Comparison of ENCODE assay signal across 24 cellular contexts in the genomic region with DNA sequence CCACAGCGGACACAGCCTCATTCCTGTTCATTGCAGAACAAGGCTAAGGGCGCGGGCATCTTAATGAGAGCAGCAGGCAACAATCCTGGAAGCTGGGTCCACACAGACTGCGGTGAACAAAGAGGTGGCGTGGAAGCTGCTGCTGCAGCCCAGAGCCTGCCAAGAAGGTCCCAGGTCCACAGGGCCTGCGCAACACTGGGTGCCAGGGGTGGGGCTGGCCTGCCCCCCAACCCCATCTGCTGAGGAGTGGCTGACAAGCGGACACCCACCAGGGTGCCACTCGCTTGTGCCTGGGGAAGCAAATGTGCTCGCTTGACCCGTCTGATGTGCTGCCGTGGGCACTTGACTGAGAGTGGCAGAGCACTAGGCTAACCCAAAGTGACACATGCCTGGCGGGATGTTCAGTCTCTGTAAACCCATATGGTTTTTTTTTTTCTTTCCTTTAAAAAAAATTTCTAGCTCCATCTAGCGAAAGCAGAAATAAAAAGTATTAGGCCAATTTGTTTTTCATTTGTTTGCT.
DNase-seq lines count a peak whose midpoint lies in the region; TF ChIP-seq lines count a peak whose summit lies in the region.
"Had no signal": no experiment of that assay in that cellular context is flagged by ENCODE, and none has a peak within 500 bp of the region (broad histone marks: within the 10 kb centered on the region; RNA-seq: fewer than 3 reads in every experiment).

No MANE protein-coding gene starts in this region.

- intact Hi-C loops in colonic mucosa (cut with DNase I): no loop called here

- DNase-seq in AG08396 (ENCODE audit: low spot score) (peak; percentile 36), GM03348 (ENCODE audit: low spot score) (peak; percentile 59), adipocyte (ENCODE audit: low read depth) (peak; percentile 37), fibroblast of the conjunctiva (ENCODE audit: low read depth) (peak; percentile 6), Kasumi-1 (lab: John Stamatoyannopoulos, UW) (no peak), RWPE1 (ENCODE audit: low spot score) (no peak), colonic mucosa (no peak)
- DNase-seq in stimulated activated CD4-positive, alpha-beta T cell treated with anti-CD3 and anti-CD28 coated beads, Interleukin-4, amount 100 ng/mL, for 4 hours: no peak
- DNase-seq: activated CD4-positive, alpha-beta T cell treated with anti-CD3 and anti-CD28 coated beads, Interleukin-2, amount 10 ng/mL, durations not matched to agents 24 days and 14 days; activated naive CD4-positive, alpha-beta T cell treated with anti-CD3 and anti-CD28 coated beads, Interleukin-2, amount 50 U/mL, for 16 hours; Calu3; dermis blood vessel endothelial cell; gastrocnemius medialis; hippocampal formation; immature natural killer cell; left ventricle myocardium superior; naive thymus-derived CD4-positive, alpha-beta T cell; NCI-H1092; NCI-H2029; NCI-H226; NCI-H748 treated with DMSO at 0.1 percent for 48 hours; spleen; stimulated activated CD4-positive, alpha-beta T cell treated with anti-CD3 and anti-CD28 coated beads, Interleukin-2, amount 100 ng/mL, for 48 hours had no signal

- H3K4me3 ChIP-seq in adipocyte (ENCODE audit: low read length): no peak overlapping the region
- no peak overlapping the region for H3K4me3 ChIP-seq in colonic mucosa
- H3K4me3 ChIP-seq: gastrocnemius medialis, spleen had no signal

- POLR2A ChIA-PET in RWPE1 (lab: Yijun Ruan, JAX; ENCODE audit: low non-redundant PET): no interaction called here

- H3K27ac ChIP-seq in RWPE1: no peak overlapping the region
- no peak overlapping the region for H3K27ac ChIP-seq in colonic mucosa
- H3K27ac ChIP-seq: gastrocnemius medialis, spleen, VCaP had no signal

- H3K4me1 ChIP-seq in adipocyte (ENCODE audit: control insufficient read depth, insufficient read depth, low read length): peaks cover 23% of the 10 kb centered on the region
- no peaks in the 10 kb centered on the region for H3K4me1 ChIP-seq in colonic mucosa
- H3K4me1 ChIP-seq: gastrocnemius medialis, spleen had no signal

- H3K27me3 ChIP-seq in adipocyte (replicated peaks; ENCODE audit: control insufficient read depth, insufficient read depth, low read length) (no peaks in the 10 kb centered on the region), colonic mucosa (no peaks in the 10 kb centered on the region)
- H3K27me3 ChIP-seq: gastrocnemius medialis, spleen had no signal

- TF ChIP-seq CTCF in RWPE1 (conservative IDR thresholded peaks at IDR 0.05; ENCODE audit: low read depth): no peak
- TF ChIP-seq CTCF in colonic mucosa (IDR thresholded peaks at IDR 0.05): no peak

- H3K9me3 ChIP-seq in adipocyte (ENCODE audit: control insufficient read depth, low read length) (no peaks in the 10 kb centered on the region), colonic mucosa (no peaks in the 10 kb centered on the region)
- H3K9me3 ChIP-seq: gastrocnemius medialis, spleen had no signal

- CTCF ChIA-PET in RWPE1 (lab: Yijun Ruan, JAX): no interaction called here

- H3K9ac ChIP-seq in adipocyte (ENCODE audit: low read length) (no peak overlapping the region), colonic mucosa (ENCODE audit: low read depth in 2 of 2, low read length in 2 of 2) (no peak overlapping the region)

- H3K36me3 ChIP-seq in adipocyte (ENCODE audit: control insufficient read depth, insufficient read depth, low read length, severe bottlenecking): peaks cover 19% of the 10 kb centered on the region
- no peaks in the 10 kb centered on the region for H3K36me3 ChIP-seq in colonic mucosa
- H3K36me3 ChIP-seq: gastrocnemius medialis had no signal

Comparison
In these comparisons a context has a peak if more than half of its experiments do, and no peak if none do; other contexts are left out.
1. DNase-seq: peak in AG08396 (single experiment), GM03348 (single experiment), adipocyte (single experiment) and fibroblast of the conjunctiva (single experiment); none in Kasumi-1 (0 of 2), stimulated activated CD4-positive, alpha-beta T cell treated with anti-CD3 and anti-CD28 coated beads, Interleukin-4, amount 100 ng/mL, for 4 hours (0 of 2), RWPE1 (single experiment) and colonic mucosa (single experiment).